ENCODE assay signal across 12 cellular contexts in the genomic region with DNA sequence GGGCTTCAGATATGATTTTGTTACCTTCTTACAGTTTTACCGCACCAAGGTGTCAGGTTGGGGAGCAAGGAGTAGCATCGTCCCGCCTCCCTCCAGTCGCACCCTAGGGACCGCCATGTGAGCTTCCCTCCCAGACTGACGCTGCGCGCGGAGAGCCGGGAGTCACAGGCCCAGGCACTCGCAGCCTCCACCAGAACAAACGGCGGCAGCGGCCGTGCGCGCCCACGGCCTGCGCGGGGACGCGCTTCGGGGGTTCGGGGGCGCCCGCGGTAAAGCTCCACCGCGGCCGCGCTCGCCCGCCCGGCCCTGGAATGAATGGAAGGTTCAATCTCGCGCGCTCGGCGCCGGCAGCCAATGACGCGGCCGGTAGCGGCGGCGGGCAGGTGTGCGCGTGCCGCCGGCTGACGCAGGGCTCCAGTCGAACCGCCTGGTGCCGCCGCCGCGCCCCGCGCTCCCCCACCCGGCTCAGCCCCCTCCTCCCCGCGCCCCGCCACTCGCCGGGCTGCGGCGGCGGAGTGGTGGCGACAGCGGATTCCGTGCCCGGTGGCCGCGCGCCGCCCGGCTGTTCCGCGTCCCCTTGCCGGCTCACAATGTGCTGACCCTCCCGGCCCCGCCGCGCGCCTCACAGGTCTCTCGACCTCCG. TPM values are rescaled to one million over a fixed set of nuclear protein-coding genes. Genes with fewer than 3 reads are reported as not detected.
DNase-seq lines count a peak whose midpoint lies in the region; ATAC-seq and TF ChIP-seq lines count a peak whose summit lies in the region.
"Had no signal": no experiment of that assay in that cellular context is flagged by ENCODE, and none has a peak within 500 bp of the region (broad histone marks: within the 10 kb centered on the region; RNA-seq: fewer than 3 reads in every experiment).

No MANE protein-coding gene starts in this region.

- H3K4me3 ChIP-seq in epithelial cell of esophagus (ENCODE audit: low read length): peak overlapping the region; percentile 31
- H3K4me3 ChIP-seq in naive thymus-derived CD4-positive, alpha-beta T cell (ENCODE audit: low read length): no peak overlapping the region

- no peaks in the 10 kb centered on the region for H3K9me3 ChIP-seq in naive thymus-derived CD4-positive, alpha-beta T cell (ENCODE audit: control insufficient read depth in 2 of 3, low read length in 3 of 3)
- H3K9me3 ChIP-seq: Caco-2 had no signal

- no peak for TF ChIP-seq CTCF in epithelial cell of esophagus (IDR thresholded peaks at IDR 0.05; ENCODE audit: insufficient read depth, low read depth, low read length, missing control alignments)
- TF ChIP-seq CTCF in type B pancreatic cell (conservative IDR thresholded peaks at IDR 0.05): no peak

- H3K36me3 Mint-ChIP-seq in stimulated activated naive CD8-positive, alpha-beta T cell treated with anti-CD3 and anti-CD28 coated beads, Interleukin-15, Interleukin-2, amounts not matched to agents 100 ng/mL and 50 ng/mL, for 24 hours (ENCODE audit: low read depth): no peaks in the 10 kb centered on the region
- H3K36me3 Mint-ChIP-seq in naive thymus-derived CD4-positive, alpha-beta T cell: peaks cover 0 to 11% (median 4%) of the 10 kb centered on the region in 5 donors
- H3K36me3 Mint-ChIP-seq in type B pancreatic cell: no peaks in the 10 kb centered on the region
- H3K36me3 Mint-ChIP-seq: IgD-negative memory B cell had no signal

- no peak overlapping the region for H3K27ac ChIP-seq in naive thymus-derived CD4-positive, alpha-beta T cell (ENCODE audit: low read depth, low read length)
- H3K27ac ChIP-seq: skin epidermis had no signal

- H3K9me3 Mint-ChIP-seq in stimulated activated naive CD8-positive, alpha-beta T cell treated with anti-CD3 and anti-CD28 coated beads, Interleukin-15, Interleukin-2, amounts not matched to agents 100 ng/mL and 50 ng/mL, for 24 hours: peaks cover 4% of the 10 kb centered on the region
- H3K9me3 Mint-ChIP-seq in naive thymus-derived CD4-positive, alpha-beta T cell: peaks cover 0 to 37% (median 14%) of the 10 kb centered on the region in 11 donors
- H3K9me3 Mint-ChIP-seq in type B pancreatic cell: peaks cover 5% of the 10 kb centered on the region
- H3K9me3 Mint-ChIP-seq: IgD-negative memory B cell had no signal

- H3K4me1 ChIP-seq in naive thymus-derived CD4-positive, alpha-beta T cell (ENCODE audit: control insufficient read depth in 2 of 2, insufficient read depth in 2 of 2, low read length in 2 of 2): no peaks in the 10 kb centered on the region
- H3K4me1 ChIP-seq: Caco-2 had no signal

- ATAC-seq in stimulated activated naive CD8-positive, alpha-beta T cell treated with anti-CD3 and anti-CD28 coated beads, Interleukin-15, Interleukin-2, amounts not matched to agents 100 U/mL and 50 U/mL, for 24 hours: no peak
- ATAC-seq in naive thymus-derived CD4-positive, alpha-beta T cell: no peak
- ATAC-seq in left lobe of liver: no peak

- peaks cover 7% of the 10 kb centered on the region for H3K4me1 Mint-ChIP-seq in stimulated activated naive CD8-positive, alpha-beta T cell treated with anti-CD3 and anti-CD28 coated beads, Interleukin-15, Interleukin-2, amounts not matched to agents 100 ng/mL and 50 ng/mL, for 24 hours (ENCODE audit: low read depth)
- H3K4me1 Mint-ChIP-seq in naive thymus-derived CD4-positive, alpha-beta T cell: peaks cover 0 to 16% (median 7%) of the 10 kb centered on the region in 7 donors
- peaks cover 7% of the 10 kb centered on the region for H3K4me1 Mint-ChIP-seq in type B pancreatic cell (ENCODE audit: unreplicated experiment)

- intact Hi-C loops in naive thymus-derived CD4-positive, alpha-beta T cell (cut with micrococcal nuclease): loop anchor here in 1 of 2 donors (2.0 to 5.0 kb wide), 2 partner anchors 16 to 153 kb away; a partner anchor contains a TSS

- CTCF ChIA-PET in naive thymus-derived CD4-positive, alpha-beta T cell (lab: Charles Lee): no interaction called here

- peak overlapping the region; percentile 60 for H3K4me3 Mint-ChIP-seq in stimulated activated naive CD8-positive, alpha-beta T cell treated with anti-CD3 and anti-CD28 coated beads, Interleukin-15, Interleukin-2, amounts not matched to agents 100 ng/mL and 50 ng/mL, for 24 hours
- H3K4me3 Mint-ChIP-seq in naive thymus-derived CD4-positive, alpha-beta T cell: peak overlapping the region in 9 of 10 donors; percentile 25 to 65 (median 48)
- peak overlapping the region; percentile 89 for H3K4me3 Mint-ChIP-seq in type B pancreatic cell

- DNase-seq in stimulated activated naive CD8-positive, alpha-beta T cell treated with anti-CD3 and anti-CD28 coated beads, Interleukin-15, Interleukin-2, amounts not matched to agents 100 U/mL and 50 U/mL, for 24 hours: no peak
- DNase-seq in epithelial cell of esophagus (ENCODE audit: low read depth) (peak; percentile 16), type B pancreatic cell (ENCODE audit: extremely low spot score, unreplicated experiment) (peak; percentile 77), COLO829 (ENCODE audit: low spot score) (no peak), left lobe of liver (ENCODE audit: low spot score) (no peak)
- no peak for DNase-seq in naive thymus-derived CD4-positive, alpha-beta T cell
- DNase-seq in activated effector memory CD4-positive, alpha-beta T cell treated with anti-CD3 and anti-CD28 coated beads, Interleukin-2, amount 50 U/mL, for 16 hours: no peak
- DNase-seq: Caco-2 had no signal

- H3K27ac Mint-ChIP-seq in stimulated activated naive CD8-positive, alpha-beta T cell treated with anti-CD3 and anti-CD28 coated beads, Interleukin-15, Interleukin-2, amounts not matched to agents 100 ng/mL and 50 ng/mL, for 24 hours: no peak overlapping the region
- H3K27ac Mint-ChIP-seq in naive thymus-derived CD4-positive, alpha-beta T cell: no peak overlapping the region
- peak overlapping the region; percentile 70 for H3K27ac Mint-ChIP-seq in type B pancreatic cell
- H3K27ac Mint-ChIP-seq: IgD-negative memory B cell had no signal

- peaks cover 6 to 29% of the 10 kb centered on the region in 2 donors for H3K27me3 ChIP-seq in naive thymus-derived CD4-positive, alpha-beta T cell (ENCODE audit: control insufficient read depth in 2 of 2, insufficient read depth in 2 of 2, low read length in 2 of 2)

- POLR2A ChIA-PET in naive thymus-derived CD4-positive, alpha-beta T cell (lab: Charles Lee): interaction anchor here (0.6 kb wide), 1 partner anchor 61 kb away, joined by 3 read pairs; no protein-coding TSS in a partner anchor

- H3K27me3 Mint-ChIP-seq in stimulated activated naive CD8-positive, alpha-beta T cell treated with anti-CD3 and anti-CD28 coated beads, Interleukin-15, Interleukin-2, amounts not matched to agents 100 ng/mL and 50 ng/mL, for 24 hours: peaks cover 54% of the 10 kb centered on the region
- H3K27me3 Mint-ChIP-seq in naive thymus-derived CD4-positive, alpha-beta T cell: peaks cover 42 to 62% (median 50%) of the 10 kb centered on the region in 5 donors
- H3K27me3 Mint-ChIP-seq in type B pancreatic cell: peaks cover 6% of the 10 kb centered on the region

- peaks cover 0 to 3% (median 0%) of the 10 kb centered on the region in 3 experiments for H3K36me3 ChIP-seq in naive thymus-derived CD4-positive, alpha-beta T cell (ENCODE audit: control insufficient read depth in 2 of 3, insufficient read depth in 3 of 3, low read length in 3 of 3)

RNA-seq across cellular contexts. Expression of a gene that starts 16.5 kb away (rescaled TPM):
- total RNA-seq in naive thymus-derived CD4-positive, alpha-beta T cell: not detected
- not detected for polyA plus RNA-seq in naive thymus-derived CD4-positive, alpha-beta T cell
- total RNA-seq in type B pancreatic cell (ENCODE audit: low replicate concordance): 7.6 and 22.3 TPM in 2 replicates
- 0.10 TPM for total RNA-seq in left lobe of liver
- total RNA-seq: subcutaneous adipose tissue had no signal
- polyA plus RNA-seq: IgD-negative memory B cell had no signal

Comparison
In these comparisons a context has a peak if more than half of its experiments do, and no peak if none do; other contexts are left out.
1. DNase-seq: peak in epithelial cell of esophagus (single experiment) and type B pancreatic cell (single experiment); none in stimulated activated naive CD8-positive, alpha-beta T cell treated with anti-CD3 and anti-CD28 coated beads, Interleukin-15, Interleukin-2, amounts not matched to agents 100 U/mL and 50 U/mL, for 24 hours (single experiment), naive thymus-derived CD4-positive, alpha-beta T cell (0 of 9), COLO829 (single experiment), left lobe of liver (single experiment) and activated effector memory CD4-positive, alpha-beta T cell treated with anti-CD3 and anti-CD28 coated beads, Interleukin-2, amount 50 U/mL, for 16 hours (single experiment).
2. Peak in every context shown above with its lines, with median percentiles within 50 percentile points of each other: H3K4me3 Mint-ChIP-seq.